In the genomic region with DNA sequence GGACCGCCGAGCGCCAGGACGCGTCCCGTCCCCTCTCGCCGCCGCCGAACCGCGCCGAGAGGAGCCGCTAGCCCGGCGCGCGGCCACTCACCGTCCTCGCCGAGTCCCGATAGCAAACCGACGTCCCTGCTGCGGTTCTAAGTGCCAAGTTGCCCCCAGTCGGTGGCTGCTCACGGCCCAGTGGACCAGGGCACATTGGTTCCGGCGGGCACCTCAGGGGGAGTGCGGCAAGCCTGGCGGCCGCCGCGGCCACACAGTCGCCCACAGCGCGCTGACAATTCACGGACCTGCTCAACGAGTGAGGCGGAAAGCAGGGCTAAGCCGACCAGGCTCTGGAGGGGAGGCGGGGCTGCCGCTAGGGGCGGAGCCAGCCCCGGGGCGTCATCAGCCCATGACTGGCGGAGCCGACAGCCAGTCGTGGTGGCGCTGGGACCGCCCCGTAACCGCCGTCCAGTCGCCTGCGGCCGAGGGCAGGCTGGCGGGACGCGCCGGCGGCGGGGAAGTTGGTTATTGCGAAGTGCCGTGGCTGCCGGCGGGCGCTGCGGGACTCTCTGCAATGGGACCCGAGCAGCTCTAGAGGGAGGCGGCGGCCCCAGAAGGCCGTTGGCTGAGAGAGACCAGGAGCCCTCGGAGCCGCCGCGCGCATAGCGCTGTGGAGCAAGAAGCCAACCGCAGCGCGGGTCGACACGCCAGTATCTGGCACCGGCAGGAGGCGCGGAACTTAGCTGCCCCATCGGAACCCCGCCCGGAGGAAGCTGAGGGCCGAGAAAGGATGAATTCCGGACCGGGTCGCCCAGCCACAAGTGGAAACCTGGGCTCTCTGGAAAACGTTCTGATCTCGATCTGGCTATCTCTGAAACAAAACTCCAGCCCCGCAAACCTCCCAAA, we compare ENCODE assay signal across 1 cellular context.
TF ChIP-seq lines count a peak whose summit lies in the region.

A gene with protein sequence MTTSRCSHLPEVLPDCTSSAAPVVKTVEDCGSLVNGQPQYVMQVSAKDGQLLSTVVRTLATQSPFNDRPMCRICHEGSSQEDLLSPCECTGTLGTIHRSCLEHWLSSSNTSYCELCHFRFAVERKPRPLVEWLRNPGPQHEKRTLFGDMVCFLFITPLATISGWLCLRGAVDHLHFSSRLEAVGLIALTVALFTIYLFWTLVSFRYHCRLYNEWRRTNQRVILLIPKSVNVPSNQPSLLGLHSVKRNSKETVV (minus strand): TSS at position 300 of the 888 bp plus-strand sequence. CDS start 112,387 bp downstream, outside the sequence.

TF ChIP-seq in K562, 482 proteins besides CTCF, POLR2A, EP300 and RAD21 (continued from another document and continues in another):
- TF ChIP-seq SREBF1 (IDR thresholded peaks at IDR 0.05; ENCODE audit: borderline replicate concordance, low read depth, low read length) (no peak), NONO (IDR thresholded peaks at IDR 0.05; ENCODE audit: low read depth in 2 of 2, low read length in 1 of 2) (peak in 1 of 2 experiments; percentile 86; a peak in 2 of 4 replicates), ZBED1 (IDR thresholded peaks at IDR 0.05) (peak; percentile 3; the same call in 1 of the 2 replicates), ESRRB (CRISPR knock-in tag; IDR thresholded peaks at IDR 0.05; ENCODE audit: borderline replicate concordance) (no peak), POLR2AphosphoS2 (IDR thresholded peaks at IDR 0.05; ENCODE audit: low read length) (peak; percentile 83; the same call in 1 of the 2 replicates), ZFP30 (CRISPR knock-in tag; IDR thresholded peaks at IDR 0.05; ENCODE audit: borderline replicate concordance) (no peak), TAF7 (tag; IDR thresholded peaks at IDR 0.05) (no peak; the same call in 1 of the 2 replicates), ZNF143 (CRISPR knock-in tag; IDR thresholded peaks at IDR 0.05) (no peak), BHLHE40 (IDR thresholded peaks at IDR 0.05; ENCODE audit: low read length) (peak; percentile 14; the same call in 1 of the 2 replicates), HDGF (IDR thresholded peaks at IDR 0.05) (no peak), SMARCB1 (IDR thresholded peaks at IDR 0.05; ENCODE audit: insufficient read length, low read depth) (no peak), TBP (optimal IDR thresholded peaks at IDR 0.05; ENCODE audit: low read depth, low read length) (peak; percentile 96), POLR2B (IDR thresholded peaks at IDR 0.05; ENCODE audit: low read depth, partially characterized antibody) (peak; percentile 96), PHF21A (IDR thresholded peaks at IDR 0.05; ENCODE audit: borderline replicate concordance, low read depth) (no peak), SRSF3 (IDR thresholded peaks at IDR 0.05; ENCODE audit: insufficient read depth, low read length) (no peak), NR2C1 (IDR thresholded peaks at IDR 0.05) (no peak), NR2C1 (tag; IDR thresholded peaks at IDR 0.05) (no peak), STAT5B (CRISPR knock-in tag; IDR thresholded peaks at IDR 0.05) (no peak), SIRT6 (IDR thresholded peaks at IDR 0.05; ENCODE audit: low read depth, low read length) (no peak), HNRNPL (IDR thresholded peaks at IDR 0.05; ENCODE audit: low read depth, low read length) (peak; percentile 80; the same call in 1 of the 2 replicates), CBX2 (IDR thresholded peaks at IDR 0.05; ENCODE audit: insufficient read depth, low read length, poor library complexity, severe bottlenecking) (no peak), BRF1 (IDR thresholded peaks at IDR 0.05; ENCODE audit: borderline replicate concordance, extremely low read depth, insufficient read length) (no peak), POLR2G (IDR thresholded peaks at IDR 0.05; ENCODE audit: low read depth, low read length) (peak; percentile 99), GATAD2A (IDR thresholded peaks at IDR 0.05) (peak; percentile 81), C11orf30 (IDR thresholded peaks at IDR 0.05; ENCODE audit: low read depth) (no peak), TCF7 (IDR thresholded peaks at IDR 0.05; ENCODE audit: borderline replicate concordance) (no peak), SP1 (CRISPR knock-in tag; IDR thresholded peaks at IDR 0.05) (peak; percentile 98), MCM7 (IDR thresholded peaks at IDR 0.05) (no peak), POLR3A (IDR thresholded peaks at IDR 0.05; ENCODE audit: borderline replicate concordance, extremely low read depth, insufficient read depth, insufficient read length) (no peak), SNIP1 (IDR thresholded peaks at IDR 0.05; ENCODE audit: low read depth) (no peak), TBL1XR1 (IDR thresholded peaks at IDR 0.05; ENCODE audit: low read length in 2 of 2) (no peak; a peak in 1 of 4 replicates)
- TF ChIP-seq, protein P1, sequence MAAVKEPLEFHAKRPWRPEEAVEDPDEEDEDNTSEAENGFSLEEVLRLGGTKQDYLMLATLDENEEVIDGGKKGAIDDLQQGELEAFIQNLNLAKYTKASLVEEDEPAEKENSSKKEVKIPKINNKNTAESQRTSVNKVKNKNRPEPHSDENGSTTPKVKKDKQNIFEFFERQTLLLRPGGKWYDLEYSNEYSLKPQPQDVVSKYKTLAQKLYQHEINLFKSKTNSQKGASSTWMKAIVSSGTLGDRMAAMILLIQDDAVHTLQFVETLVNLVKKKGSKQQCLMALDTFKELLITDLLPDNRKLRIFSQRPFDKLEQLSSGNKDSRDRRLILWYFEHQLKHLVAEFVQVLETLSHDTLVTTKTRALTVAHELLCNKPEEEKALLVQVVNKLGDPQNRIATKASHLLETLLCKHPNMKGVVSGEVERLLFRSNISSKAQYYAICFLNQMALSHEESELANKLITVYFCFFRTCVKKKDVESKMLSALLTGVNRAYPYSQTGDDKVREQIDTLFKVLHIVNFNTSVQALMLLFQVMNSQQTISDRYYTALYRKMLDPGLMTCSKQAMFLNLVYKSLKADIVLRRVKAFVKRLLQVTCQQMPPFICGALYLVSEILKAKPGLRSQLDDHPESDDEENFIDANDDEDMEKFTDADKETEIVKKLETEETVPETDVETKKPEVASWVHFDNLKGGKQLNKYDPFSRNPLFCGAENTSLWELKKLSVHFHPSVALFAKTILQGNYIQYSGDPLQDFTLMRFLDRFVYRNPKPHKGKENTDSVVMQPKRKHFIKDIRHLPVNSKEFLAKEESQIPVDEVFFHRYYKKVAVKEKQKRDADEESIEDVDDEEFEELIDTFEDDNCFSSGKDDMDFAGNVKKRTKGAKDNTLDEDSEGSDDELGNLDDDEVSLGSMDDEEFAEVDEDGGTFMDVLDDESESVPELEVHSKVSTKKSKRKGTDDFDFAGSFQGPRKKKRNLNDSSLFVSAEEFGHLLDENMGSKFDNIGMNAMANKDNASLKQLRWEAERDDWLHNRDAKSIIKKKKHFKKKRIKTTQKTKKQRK (IDR thresholded peaks at IDR 0.05; ENCODE audit: borderline replicate concordance, low read depth, low read length), result no peak
- TF ChIP-seq, protein P2, sequence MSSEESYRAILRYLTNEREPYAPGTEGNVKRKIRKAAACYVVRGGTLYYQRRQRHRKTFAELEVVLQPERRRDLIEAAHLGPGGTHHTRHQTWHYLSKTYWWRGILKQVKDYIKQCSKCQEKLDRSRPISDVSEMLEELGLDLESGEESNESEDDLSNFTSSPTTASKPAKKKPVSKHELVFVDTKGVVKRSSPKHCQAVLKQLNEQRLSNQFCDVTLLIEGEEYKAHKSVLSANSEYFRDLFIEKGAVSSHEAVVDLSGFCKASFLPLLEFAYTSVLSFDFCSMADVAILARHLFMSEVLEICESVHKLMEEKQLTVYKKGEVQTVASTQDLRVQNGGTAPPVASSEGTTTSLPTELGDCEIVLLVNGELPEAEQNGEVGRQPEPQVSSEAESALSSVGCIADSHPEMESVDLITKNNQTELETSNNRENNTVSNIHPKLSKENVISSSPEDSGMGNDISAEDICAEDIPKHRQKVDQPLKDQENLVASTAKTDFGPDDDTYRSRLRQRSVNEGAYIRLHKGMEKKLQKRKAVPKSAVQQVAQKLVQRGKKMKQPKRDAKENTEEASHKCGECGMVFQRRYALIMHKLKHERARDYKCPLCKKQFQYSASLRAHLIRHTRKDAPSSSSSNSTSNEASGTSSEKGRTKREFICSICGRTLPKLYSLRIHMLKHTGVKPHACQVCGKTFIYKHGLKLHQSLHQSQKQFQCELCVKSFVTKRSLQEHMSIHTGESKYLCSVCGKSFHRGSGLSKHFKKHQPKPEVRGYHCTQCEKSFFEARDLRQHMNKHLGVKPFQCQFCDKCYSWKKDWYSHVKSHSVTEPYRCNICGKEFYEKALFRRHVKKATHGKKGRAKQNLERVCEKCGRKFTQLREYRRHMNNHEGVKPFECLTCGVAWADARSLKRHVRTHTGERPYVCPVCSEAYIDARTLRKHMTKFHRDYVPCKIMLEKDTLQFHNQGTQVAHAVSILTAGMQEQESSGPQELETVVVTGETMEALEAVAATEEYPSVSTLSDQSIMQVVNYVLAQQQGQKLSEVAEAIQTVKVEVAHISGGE (CRISPR knock-in tag; IDR thresholded peaks at IDR 0.05), result peak in 1 of 3 experiments; percentile 54; a peak in 2 of 6 replicates
- TF ChIP-seq, protein P3, sequence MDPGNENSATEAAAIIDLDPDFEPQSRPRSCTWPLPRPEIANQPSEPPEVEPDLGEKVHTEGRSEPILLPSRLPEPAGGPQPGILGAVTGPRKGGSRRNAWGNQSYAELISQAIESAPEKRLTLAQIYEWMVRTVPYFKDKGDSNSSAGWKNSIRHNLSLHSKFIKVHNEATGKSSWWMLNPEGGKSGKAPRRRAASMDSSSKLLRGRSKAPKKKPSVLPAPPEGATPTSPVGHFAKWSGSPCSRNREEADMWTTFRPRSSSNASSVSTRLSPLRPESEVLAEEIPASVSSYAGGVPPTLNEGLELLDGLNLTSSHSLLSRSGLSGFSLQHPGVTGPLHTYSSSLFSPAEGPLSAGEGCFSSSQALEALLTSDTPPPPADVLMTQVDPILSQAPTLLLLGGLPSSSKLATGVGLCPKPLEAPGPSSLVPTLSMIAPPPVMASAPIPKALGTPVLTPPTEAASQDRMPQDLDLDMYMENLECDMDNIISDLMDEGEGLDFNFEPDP (CRISPR knock-in tag; IDR thresholded peaks at IDR 0.05), result no peak
- TF ChIP-seq, protein P4, sequence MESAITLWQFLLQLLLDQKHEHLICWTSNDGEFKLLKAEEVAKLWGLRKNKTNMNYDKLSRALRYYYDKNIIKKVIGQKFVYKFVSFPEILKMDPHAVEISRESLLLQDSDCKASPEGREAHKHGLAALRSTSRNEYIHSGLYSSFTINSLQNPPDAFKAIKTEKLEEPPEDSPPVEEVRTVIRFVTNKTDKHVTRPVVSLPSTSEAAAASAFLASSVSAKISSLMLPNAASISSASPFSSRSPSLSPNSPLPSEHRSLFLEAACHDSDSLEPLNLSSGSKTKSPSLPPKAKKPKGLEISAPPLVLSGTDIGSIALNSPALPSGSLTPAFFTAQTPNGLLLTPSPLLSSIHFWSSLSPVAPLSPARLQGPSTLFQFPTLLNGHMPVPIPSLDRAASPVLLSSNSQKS (CRISPR knock-in tag; IDR thresholded peaks at IDR 0.05), result no peak
- TF ChIP-seq, protein P5, sequence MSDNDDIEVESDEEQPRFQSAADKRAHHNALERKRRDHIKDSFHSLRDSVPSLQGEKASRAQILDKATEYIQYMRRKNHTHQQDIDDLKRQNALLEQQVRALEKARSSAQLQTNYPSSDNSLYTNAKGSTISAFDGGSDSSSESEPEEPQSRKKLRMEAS (CRISPR knock-in tag; IDR thresholded peaks at IDR 0.05), result peak; percentile 32; the same call in 1 of the 2 replicates
- TF ChIP-seq, protein P6, sequence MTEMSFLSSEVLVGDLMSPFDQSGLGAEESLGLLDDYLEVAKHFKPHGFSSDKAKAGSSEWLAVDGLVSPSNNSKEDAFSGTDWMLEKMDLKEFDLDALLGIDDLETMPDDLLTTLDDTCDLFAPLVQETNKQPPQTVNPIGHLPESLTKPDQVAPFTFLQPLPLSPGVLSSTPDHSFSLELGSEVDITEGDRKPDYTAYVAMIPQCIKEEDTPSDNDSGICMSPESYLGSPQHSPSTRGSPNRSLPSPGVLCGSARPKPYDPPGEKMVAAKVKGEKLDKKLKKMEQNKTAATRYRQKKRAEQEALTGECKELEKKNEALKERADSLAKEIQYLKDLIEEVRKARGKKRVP (CRISPR knock-in tag; IDR thresholded peaks at IDR 0.05), result no peak
- TF ChIP-seq, protein P7, sequence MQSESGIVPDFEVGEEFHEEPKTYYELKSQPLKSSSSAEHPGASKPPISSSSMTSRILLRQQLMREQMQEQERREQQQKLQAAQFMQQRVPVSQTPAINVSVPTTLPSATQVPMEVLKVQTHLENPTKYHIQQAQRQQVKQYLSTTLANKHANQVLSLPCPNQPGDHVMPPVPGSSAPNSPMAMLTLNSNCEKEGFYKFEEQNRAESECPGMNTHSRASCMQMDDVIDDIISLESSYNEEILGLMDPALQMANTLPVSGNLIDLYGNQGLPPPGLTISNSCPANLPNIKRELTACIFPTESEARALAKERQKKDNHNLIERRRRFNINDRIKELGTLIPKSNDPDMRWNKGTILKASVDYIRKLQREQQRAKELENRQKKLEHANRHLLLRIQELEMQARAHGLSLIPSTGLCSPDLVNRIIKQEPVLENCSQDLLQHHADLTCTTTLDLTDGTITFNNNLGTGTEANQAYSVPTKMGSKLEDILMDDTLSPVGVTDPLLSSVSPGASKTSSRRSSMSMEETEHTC (IDR thresholded peaks at IDR 0.05), result no peak
- TF ChIP-seq, protein P8, sequence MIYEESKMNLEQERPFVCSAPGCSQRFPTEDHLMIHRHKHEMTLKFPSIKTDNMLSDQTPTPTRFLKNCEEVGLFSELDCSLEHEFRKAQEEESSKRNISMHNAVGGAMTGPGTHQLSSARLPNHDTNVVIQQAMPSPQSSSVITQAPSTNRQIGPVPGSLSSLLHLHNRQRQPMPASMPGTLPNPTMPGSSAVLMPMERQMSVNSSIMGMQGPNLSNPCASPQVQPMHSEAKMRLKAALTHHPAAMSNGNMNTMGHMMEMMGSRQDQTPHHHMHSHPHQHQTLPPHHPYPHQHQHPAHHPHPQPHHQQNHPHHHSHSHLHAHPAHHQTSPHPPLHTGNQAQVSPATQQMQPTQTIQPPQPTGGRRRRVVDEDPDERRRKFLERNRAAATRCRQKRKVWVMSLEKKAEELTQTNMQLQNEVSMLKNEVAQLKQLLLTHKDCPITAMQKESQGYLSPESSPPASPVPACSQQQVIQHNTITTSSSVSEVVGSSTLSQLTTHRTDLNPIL (CRISPR knock-in tag; IDR thresholded peaks at IDR 0.05), result no peak
- TF ChIP-seq, protein P9, sequence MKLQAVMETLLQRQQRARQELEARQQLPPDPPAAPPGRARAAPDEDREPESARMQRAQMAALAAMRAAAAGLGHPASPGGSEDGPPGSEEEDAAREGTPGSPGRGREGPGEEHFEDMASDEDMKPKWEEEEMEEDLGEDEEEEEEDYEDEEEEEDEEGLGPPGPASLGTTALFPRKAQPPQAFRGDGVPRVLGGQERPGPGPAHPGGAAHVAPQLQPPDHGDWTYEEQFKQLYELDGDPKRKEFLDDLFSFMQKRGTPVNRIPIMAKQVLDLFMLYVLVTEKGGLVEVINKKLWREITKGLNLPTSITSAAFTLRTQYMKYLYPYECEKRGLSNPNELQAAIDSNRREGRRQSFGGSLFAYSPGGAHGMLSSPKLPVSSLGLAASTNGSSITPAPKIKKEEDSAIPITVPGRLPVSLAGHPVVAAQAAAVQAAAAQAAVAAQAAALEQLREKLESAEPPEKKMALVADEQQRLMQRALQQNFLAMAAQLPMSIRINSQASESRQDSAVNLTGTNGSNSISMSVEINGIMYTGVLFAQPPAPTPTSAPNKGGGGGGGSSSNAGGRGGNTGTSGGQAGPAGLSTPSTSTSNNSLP (IDR thresholded peaks at IDR 0.05; ENCODE audit: borderline replicate concordance, low read depth, low read length), result no peak
